ENCODE assay signal across 7 cellular contexts in the genomic region with DNA sequence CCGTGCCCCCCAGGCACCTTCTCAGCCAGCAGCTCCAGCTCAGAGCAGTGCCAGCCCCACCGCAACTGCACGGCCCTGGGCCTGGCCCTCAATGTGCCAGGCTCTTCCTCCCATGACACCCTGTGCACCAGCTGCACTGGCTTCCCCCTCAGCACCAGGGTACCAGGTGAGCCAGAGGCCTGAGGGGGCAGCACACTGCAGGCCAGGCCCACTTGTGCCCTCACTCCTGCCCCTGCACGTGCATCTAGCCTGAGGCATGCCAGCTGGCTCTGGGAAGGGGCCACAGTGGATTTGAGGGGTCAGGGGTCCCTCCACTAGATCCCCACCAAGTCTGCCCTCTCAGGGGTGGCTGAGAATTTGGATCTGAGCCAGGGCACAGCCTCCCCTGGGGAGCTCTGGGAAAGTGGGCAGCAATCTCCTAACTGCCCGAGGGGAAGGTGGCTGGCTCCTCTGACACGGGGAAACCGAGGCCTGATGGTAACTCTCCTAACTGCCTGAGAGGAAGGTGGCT. TPM values are rescaled to one million over a fixed set of nuclear protein-coding genes. Genes with fewer than 3 reads are reported as not detected.
DNase-seq lines count a peak whose midpoint lies in the region; ATAC-seq and TF ChIP-seq lines count a peak whose summit lies in the region.
"Had no signal": no experiment of that assay in that cellular context is flagged by ENCODE, and none has a peak within 500 bp of the region (broad histone marks: within the 10 kb centered on the region; RNA-seq: fewer than 3 reads in every experiment).

No MANE protein-coding gene starts in this region.

- no peak for TF ChIP-seq POLR2A in gastroesophageal sphincter (IDR thresholded peaks at IDR 0.05)

- H3K9me3 ChIP-seq in BLaER1 treated with 17β-estradiol and CSF1 and Interleukin-3, amounts not matched to agents 10 nM and 100 nM (replicated peaks in 1 of 11), result no peaks in the 10 kb centered on the region
- no peaks in the 10 kb centered on the region for H3K9me3 ChIP-seq in gastroesophageal sphincter
- H3K9me3 ChIP-seq: SJSA1 had no signal

- H3K4me2 ChIP-seq in BLaER1 treated with 17β-estradiol and CSF1 and Interleukin-3, amounts not matched to agents 10 nM and 100 nM, result peak overlapping the region; percentile 89 to 99 (median 97)

- H3K27me3 ChIP-seq in BLaER1 treated with 17β-estradiol and CSF1 and Interleukin-3, amounts not matched to agents 10 nM and 100 nM, result no peaks in the 10 kb centered on the region
- no peaks in the 10 kb centered on the region for H3K27me3 ChIP-seq in gastroesophageal sphincter
- H3K27me3 ChIP-seq: SJSA1 had no signal

- no peak for TF ChIP-seq CTCF in gastroesophageal sphincter (IDR thresholded peaks at IDR 0.05)

- DNase-seq in SW480 (ENCODE audit: low spot score) (peak; percentile 64), left kidney (ENCODE audit: low read depth, low spot score) (peak; percentile 22), NCI-H2196 treated with DMSO at 0.1 percent for 48 hours (lab: John Stamatoyannopoulos, UW; ENCODE audit: unreplicated experiment) (no peak)

- no peak for TF ChIP-seq EP300 in gastroesophageal sphincter (IDR thresholded peaks at IDR 0.05)

- peaks cover 0 to 36% (median 10%) of the 10 kb centered on the region in 11 experiments; a peak in 12 of 22 replicates for H3K36me3 ChIP-seq in BLaER1 treated with 17β-estradiol and CSF1 and Interleukin-3, amounts not matched to agents 10 nM and 100 nM
- peaks cover 0 to 49% of the 10 kb centered on the region in 2 donors for H3K36me3 ChIP-seq in gastroesophageal sphincter

- H4K20me1 ChIP-seq in BLaER1 treated with 17β-estradiol and CSF1 and Interleukin-3, amounts not matched to agents 10 nM and 100 nM, result peaks cover 27 to 88% (median 70%) of the 10 kb centered on the region in 11 experiments

- H3K4me3 ChIP-seq in BLaER1 treated with 17β-estradiol and CSF1 and Interleukin-3, amounts not matched to agents 10 nM and 100 nM, result peak overlapping the region in 8 of 10 experiments; percentile 34 to 64 (median 46); a peak in 13 of 20 replicates
- peak overlapping the region in 1 of 2 donors; percentile 39 for H3K4me3 ChIP-seq in gastroesophageal sphincter
- H3K4me3 ChIP-seq: SJSA1 had no signal

- H3K27ac ChIP-seq in BLaER1 treated with 17β-estradiol and CSF1 and Interleukin-3, amounts not matched to agents 10 nM and 100 nM, result peak overlapping the region in 1 of 11 experiments; percentile 61; a peak in 3 of 22 replicates
- H3K27ac ChIP-seq in gastroesophageal sphincter, result peak overlapping the region in 2 of 4 donors; percentile 14 to 19
- H3K27ac ChIP-seq: SJSA1 had no signal

- no peak for ATAC-seq in gastroesophageal sphincter
- ATAC-seq in HG03108 (IDR thresholded peaks at IDR 0.05; ENCODE audit: unreplicated experiment), result no peak

- WGBS in gastroesophageal sphincter (ENCODE audit: low coverage in 1 of 2), 2 donors, result no CpG with 5 or more reads among the region's 7 CpGs

- peak overlapping the region; percentile 47 to 75 (median 67); a peak in 21 of 22 replicates for H3K9ac ChIP-seq in BLaER1 treated with 17β-estradiol and CSF1 and Interleukin-3, amounts not matched to agents 10 nM and 100 nM

- peaks cover 47 to 58% (median 52%) of the 10 kb centered on the region in 10 experiments for H3K4me1 ChIP-seq in BLaER1 treated with 17β-estradiol and CSF1 and Interleukin-3, amounts not matched to agents 10 nM and 100 nM
- H3K4me1 ChIP-seq in gastroesophageal sphincter, result peaks cover 0 to 55% (median 33%) of the 10 kb centered on the region in 3 donors

RNA-seq across cellular contexts. Expression of gene TNFRSF6B, which starts 1.0 kb away (rescaled TPM):
- total RNA-seq in gastroesophageal sphincter, result 10 to 100 TPM in 3 of 4 donors, 1 to 10 TPM in 1; 8.9 to 27.8 (median 15.4) TPM

RNA-seq across cellular contexts. Expression of gene ARFRP1, which starts 10.4 kb away (rescaled TPM):
- total RNA-seq in gastroesophageal sphincter, result 10 to 100 TPM; 38.9 to 56.4 (median 49.0) TPM

RNA-seq across cellular contexts. Expression of gene ZGPAT, which starts 10.4 kb away (rescaled TPM):
- 10 to 100 TPM; 21.7 to 51.7 (median 32.9) TPM for total RNA-seq in gastroesophageal sphincter

RNA-seq across cellular contexts. Expression of gene LIME1, which starts 39.1 kb away (rescaled TPM):
- 10 to 100 TPM in 1 of 4 donors, 1 to 10 TPM in 3; 4.7 to 17.0 (median 7.2) TPM for total RNA-seq in gastroesophageal sphincter

RNA-seq across cellular contexts. Expression of gene RTEL1, which starts 39.3 kb away (rescaled TPM):
- total RNA-seq in gastroesophageal sphincter, result 10 to 100 TPM in 3 of 4 donors, 1 to 10 TPM in 1; 7.1 to 43.7 (median 18.7) TPM
